8 cellular contexts compared by ENCODE assay signal in the genomic region with DNA sequence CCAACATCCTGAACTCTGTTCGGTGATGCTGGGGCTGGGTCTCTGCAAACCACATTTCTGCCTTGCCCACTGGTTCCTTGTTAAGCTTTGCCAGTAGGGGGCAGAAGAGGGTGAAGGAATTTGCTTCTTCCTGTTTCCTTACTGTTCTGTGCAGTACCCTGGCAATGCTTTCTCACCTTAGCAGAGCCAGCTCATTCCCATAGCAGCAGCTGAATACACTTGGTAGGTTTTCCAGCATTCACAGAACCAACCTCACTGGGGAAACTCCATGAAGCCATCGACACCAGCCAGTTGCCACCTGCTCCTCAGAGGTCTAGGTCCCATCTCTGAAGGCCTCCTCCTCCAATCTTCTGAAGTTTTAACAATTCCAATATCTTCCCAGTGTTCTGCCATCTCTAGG.
A peak's percentile ranks its signal among the peaks of the same experiment; 100 is the strongest.
DNase-seq lines count a peak whose midpoint lies in the region; ATAC-seq lines count a peak whose summit lies in the region.

No MANE protein-coding gene starts in this region.

- peaks cover 3 to 26% of the 10 kb centered on the region in 2 donors for H3K27me3 Mint-ChIP-seq in natural killer cell treated with Interleukin-12 subunit alpha and Interleukin-12 subunit beta and Interleukin-15 and Interleukin-18, amount 100 ng/mL, for 72 hours

- peaks cover 6% of the 10 kb centered on the region for H3K36me3 Mint-ChIP-seq in natural killer cell treated with Interleukin-12 subunit alpha and Interleukin-12 subunit beta and Interleukin-15 and Interleukin-18, amount 100 ng/mL, for 72 hours

- ATAC-seq in GM19455 (IDR thresholded peaks at IDR 0.05; ENCODE audit: unreplicated experiment) = peak; percentile 36
- no peak for ATAC-seq in GM21447 (IDR thresholded peaks at IDR 0.05; ENCODE audit: unreplicated experiment)
- ATAC-seq in natural killer cell treated with Interleukin-12 subunit alpha and Interleukin-12 subunit beta and Interleukin-15 and Interleukin-18, amount 100 ng/mL, for 72 hours = no peak

- H3K4me3 Mint-ChIP-seq in natural killer cell treated with Interleukin-12 subunit alpha and Interleukin-12 subunit beta and Interleukin-15 and Interleukin-18, amount 100 ng/mL, for 72 hours = no peak overlapping the region

- H3K4me1 Mint-ChIP-seq in natural killer cell treated with Interleukin-12 subunit alpha and Interleukin-12 subunit beta and Interleukin-15 and Interleukin-18, amount 100 ng/mL, for 72 hours (ENCODE audit: low read depth in 2 of 2) = peaks cover 0 to 3% of the 10 kb centered on the region in 2 donors

- peak; percentile 16 for DNase-seq in EL
- peak; percentile 52 for DNase-seq in HT1080 (ENCODE audit: low read depth)
- DNase-seq in SW480 (ENCODE audit: low spot score) = peak; percentile 17
- DNase-seq in kidney tubule cell (ENCODE audit: low spot score) = peak; percentile 51
- DNase-seq in activated CD4-positive, CD25-positive, alpha-beta regulatory T cell treated with anti-CD3 and anti-CD28 coated beads, Interleukin-2, amount 50 U/mL, for 72 hours = no peak
- no peak for DNase-seq in natural killer cell treated with Interleukin-12 subunit alpha and Interleukin-12 subunit beta and Interleukin-15 and Interleukin-18, amount 100 ng/mL, for 72 hours (ENCODE audit: low spot score)

- no peaks in the 10 kb centered on the region for H3K9me3 Mint-ChIP-seq in natural killer cell treated with Interleukin-12 subunit alpha and Interleukin-12 subunit beta and Interleukin-15 and Interleukin-18, amount 100 ng/mL, for 72 hours

- H3K27ac Mint-ChIP-seq in natural killer cell treated with Interleukin-12 subunit alpha and Interleukin-12 subunit beta and Interleukin-15 and Interleukin-18, amount 100 ng/mL, for 72 hours = no peak overlapping the region

Comparison
In these comparisons a context has a peak if more than half of its experiments do, and no peak if none do; other contexts are left out.
1. DNase-seq: peak in EL (single experiment), HT1080 (single experiment), SW480 (single experiment) and kidney tubule cell (single experiment); none in activated CD4-positive, CD25-positive, alpha-beta regulatory T cell treated with anti-CD3 and anti-CD28 coated beads, Interleukin-2, amount 50 U/mL, for 72 hours (single experiment) and natural killer cell treated with Interleukin-12 subunit alpha and Interleukin-12 subunit beta and Interleukin-15 and Interleukin-18, amount 100 ng/mL, for 72 hours (single experiment).